ENCODE assay signal across 16 cellular contexts in the genomic region with DNA sequence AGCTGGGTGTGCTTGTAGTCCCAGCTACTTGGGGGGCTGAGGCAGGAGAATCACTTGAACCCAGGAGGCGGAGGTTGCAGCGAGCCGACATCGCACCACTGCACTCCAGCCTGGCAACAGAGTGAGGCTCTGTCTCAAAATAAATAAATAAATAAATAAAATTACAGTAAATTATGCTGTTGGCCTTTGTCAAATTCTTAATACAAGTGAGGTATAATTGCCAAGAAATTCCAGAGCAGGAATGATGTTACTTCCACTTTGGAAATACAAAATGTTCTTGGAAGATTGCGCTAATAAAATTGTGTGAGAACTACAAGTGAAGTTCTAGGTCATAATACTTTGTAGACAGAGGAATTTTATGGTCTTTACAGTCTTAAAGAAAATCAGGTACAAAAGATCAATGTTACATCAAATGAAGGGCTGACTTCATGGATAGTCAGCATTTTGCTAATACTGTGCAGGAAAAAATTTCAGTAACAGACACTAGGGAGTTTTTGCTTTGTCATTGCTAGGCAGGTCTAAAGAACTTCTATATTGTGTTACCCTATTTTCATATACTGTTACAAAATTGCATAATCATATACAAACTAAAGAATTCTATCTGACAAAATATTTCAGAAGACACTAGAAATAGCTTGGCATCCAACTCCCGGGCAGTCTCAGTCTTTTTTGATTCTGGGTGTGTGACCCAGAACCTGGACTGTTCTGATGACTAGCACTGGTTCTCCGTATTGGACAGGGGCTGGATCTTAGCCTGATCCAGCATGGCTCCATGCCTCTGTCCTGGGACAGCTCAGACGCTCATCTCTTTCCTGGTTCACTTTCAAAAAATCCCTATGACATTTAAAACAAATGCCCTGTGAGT.
DNase-seq lines count a peak whose midpoint lies in the region; ATAC-seq lines count a peak whose summit lies in the region.
"Had no signal": no experiment of that assay in that cellular context is flagged by ENCODE, and none has a peak within 500 bp of the region (broad histone marks: within the 10 kb centered on the region; RNA-seq: fewer than 3 reads in every experiment).

No MANE protein-coding gene starts in this region.

- H3K4me1 ChIP-seq in CD4-positive, CD25-positive, alpha-beta regulatory T cell (ENCODE audit: control insufficient read depth, insufficient read depth, low read length, poor library complexity, severe bottlenecking): peaks cover 14% of the 10 kb centered on the region

- peak overlapping the region in 2 of 3 donors; percentile 15 to 74 for H3K27ac Mint-ChIP-seq in CD4-positive, CD25-positive, alpha-beta regulatory T cell
- H3K27ac Mint-ChIP-seq: activated T-helper 2 cell treated with anti-CD3 and anti-CD28 coated beads, Interferon-gamma antibody, Interleukin-2, Interleukin-4, amounts not matched to agents 10 μg/mL and 5 μg/mL and 100 μg/mL, durations not matched to agents 14 hours and 24 hours and 36 hours; nephron had no signal

- no peak for DNase-seq in CD4-positive, CD25-positive, alpha-beta regulatory T cell
- DNase-seq in MV-4-11 (lab: John Stamatoyannopoulos, UW): peak; percentile 13
- DNase-seq in fibroblast of peridontal ligament (ENCODE audit: extremely low read depth): peak; percentile 58
- no peak for DNase-seq in sciatic nerve (ENCODE audit: low spot score)
- no peak for DNase-seq in pons (ENCODE audit: low spot score)
- DNase-seq in occipital lobe (lab: John Stamatoyannopoulos, UW): no peak
- DNase-seq: caudate nucleus; COR-L47; GOT3; NCI-H187 treated with DMSO at 0.1 percent for 48 hours; stimulated activated CD4-positive, alpha-beta T cell treated with anti-CD3 and anti-CD28 coated beads, Interleukin-15, amount 100 ng/mL, for 24 hours had no signal

- H3K36me3 ChIP-seq in CD4-positive, CD25-positive, alpha-beta regulatory T cell (ENCODE audit: control insufficient read depth, insufficient read depth, low read length): no peaks in the 10 kb centered on the region

- H3K4me3 Mint-ChIP-seq in CD4-positive, CD25-positive, alpha-beta regulatory T cell: peak overlapping the region in 1 of 4 donors; percentile 17
- H3K4me3 Mint-ChIP-seq: nephron had no signal

- H3K4me1 Mint-ChIP-seq in CD4-positive, CD25-positive, alpha-beta regulatory T cell: peaks cover 34 to 61% (median 61%) of the 10 kb centered on the region in 4 donors
- H3K4me1 Mint-ChIP-seq: nephron had no signal

- no peaks in the 10 kb centered on the region for H3K9me3 ChIP-seq in CD4-positive, CD25-positive, alpha-beta regulatory T cell (ENCODE audit: control insufficient read depth in 2 of 2, low read length in 2 of 2)

- no peaks in the 10 kb centered on the region for H3K27me3 ChIP-seq in CD4-positive, CD25-positive, alpha-beta regulatory T cell (ENCODE audit: control insufficient read depth, insufficient read depth, low read length)

- no peak overlapping the region for H3K27ac ChIP-seq in CD4-positive, CD25-positive, alpha-beta regulatory T cell (ENCODE audit: insufficient read depth, low read length, poor library complexity, severe bottlenecking)

- no peak overlapping the region for H3K4me3 ChIP-seq in CD4-positive, CD25-positive, alpha-beta regulatory T cell (ENCODE audit: low read depth, low read length)

- peaks cover 0 to 6% (median 1%) of the 10 kb centered on the region in 7 donors for H3K9me3 Mint-ChIP-seq in CD4-positive, CD25-positive, alpha-beta regulatory T cell
- H3K9me3 Mint-ChIP-seq: nephron had no signal

- H3K36me3 Mint-ChIP-seq in CD4-positive, CD25-positive, alpha-beta regulatory T cell: peaks cover 7% of the 10 kb centered on the region

- ATAC-seq in CD4-positive, CD25-positive, alpha-beta regulatory T cell (ENCODE audit: low read depth in 2 of 2): no peak
- peak; percentile 84 for ATAC-seq in sciatic nerve
- no peak for ATAC-seq in GM21390 (IDR thresholded peaks at IDR 0.05; ENCODE audit: unreplicated experiment)
- no peak for ATAC-seq in GM21447 (IDR thresholded peaks at IDR 0.05; ENCODE audit: unreplicated experiment)
- ATAC-seq: SK-N-SH treated with all-trans-retinoic acid at 6 μM for 48 hours had no signal

- intact Hi-C loops in sciatic nerve (cut with DNase I): no loop called here

- no peaks in the 10 kb centered on the region for H3K27me3 Mint-ChIP-seq in CD4-positive, CD25-positive, alpha-beta regulatory T cell

Comparison
In these comparisons a context has a peak if more than half of its experiments do, and no peak if none do; other contexts are left out.
1. DNase-seq: peak in MV-4-11 (single experiment) and fibroblast of peridontal ligament (single experiment); none in CD4-positive, CD25-positive, alpha-beta regulatory T cell (0 of 3), sciatic nerve (single experiment), pons (single experiment) and occipital lobe (single experiment).